7 cellular contexts compared by ENCODE assay signal in genomic region chr1:220089650-220090556, GRCh38.
DNase-seq lines count a peak whose midpoint lies in the region; ATAC-seq and TF ChIP-seq lines count a peak whose summit lies in the region.

A gene with protein sequence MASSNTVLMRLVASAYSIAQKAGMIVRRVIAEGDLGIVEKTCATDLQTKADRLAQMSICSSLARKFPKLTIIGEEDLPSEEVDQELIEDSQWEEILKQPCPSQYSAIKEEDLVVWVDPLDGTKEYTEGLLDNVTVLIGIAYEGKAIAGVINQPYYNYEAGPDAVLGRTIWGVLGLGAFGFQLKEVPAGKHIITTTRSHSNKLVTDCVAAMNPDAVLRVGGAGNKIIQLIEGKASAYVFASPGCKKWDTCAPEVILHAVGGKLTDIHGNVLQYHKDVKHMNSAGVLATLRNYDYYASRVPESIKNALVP (minus strand): TSS chr1:220089788. CDS start chr1:220079846, 9,942 bp downstream.

- ATAC-seq in GM18508 (IDR thresholded peaks at IDR 0.05; ENCODE audit: insufficient read depth, unreplicated experiment) (peak; percentile 56), HG03025 (IDR thresholded peaks at IDR 0.05; ENCODE audit: low FRiP score, unreplicated experiment) (peak; percentile 56)

- peak within 1 kb of the TSS; percentile 89 for H3K4me3 ChIP-seq in retinal pigment epithelial cell (ENCODE audit: low read length)

- TF ChIP-seq CTCF in retinal pigment epithelial cell (conservative IDR thresholded peaks at IDR 0.05; ENCODE audit: low read depth, low read length): no peak

- DNase-seq in NCI-H2081 (lab: John Stamatoyannopoulos, UW): peak; percentile 95 to 99
- DNase-seq in T1000 (lab: John Stamatoyannopoulos, UW): peak; percentile 87
- peak; percentile 97 for DNase-seq in astrocyte of the hippocampus (ENCODE audit: low read depth, low spot score)
- DNase-seq in hippocampal formation (lab: John Stamatoyannopoulos, UW): peak; percentile 91 to 92
- DNase-seq in retinal pigment epithelial cell (ENCODE audit: low read depth): peak; percentile 87

Comparison
In these comparisons a context has a peak if more than half of its experiments do, and no peak if none do; other contexts are left out.
1. Peak in every context shown above with its lines: DNase-seq, ATAC-seq and H3K4me3 ChIP-seq.